Comparison of ENCODE assay signal across 26 cellular contexts in the genomic region with DNA sequence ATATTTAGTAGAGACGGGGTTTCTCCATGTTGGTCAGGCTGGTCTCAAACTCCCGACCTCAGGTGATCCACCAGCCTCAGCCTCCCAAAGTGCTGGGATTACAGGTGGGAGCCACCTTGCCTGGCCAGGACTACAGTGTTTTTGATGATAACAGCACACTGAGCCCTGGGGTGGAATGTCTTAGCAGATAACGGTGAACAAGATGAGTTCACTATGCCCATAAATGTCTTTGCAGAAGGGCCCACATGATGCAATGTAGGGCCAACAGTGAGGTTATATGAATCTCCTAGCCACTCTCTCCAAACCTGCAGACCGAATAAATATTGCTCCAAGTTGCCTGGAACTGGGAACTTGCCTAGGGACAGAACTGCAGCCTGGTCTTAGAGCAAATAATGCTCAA.
DNase-seq lines count a peak whose midpoint lies in the region; ATAC-seq, FAIRE-seq and TF ChIP-seq lines count a peak whose summit lies in the region.
"Had no signal": no experiment of that assay in that cellular context is flagged by ENCODE, and none has a peak within 500 bp of the region (broad histone marks: within the 10 kb centered on the region; RNA-seq: fewer than 3 reads in every experiment).

No MANE protein-coding gene starts in this region.

- no peak overlapping the region for H3K4me2 ChIP-seq in K562 (ENCODE audit: insufficient read depth, low read length)
- H3K4me2 ChIP-seq: A549; BLaER1 treated with 17β-estradiol and CSF1 and Interleukin-3, amounts not matched to agents 10 nM and 100 nM had no signal

- H3K27ac ChIP-seq in C4-2B: peak overlapping the region; percentile 48
- no peak overlapping the region for H3K27ac ChIP-seq in K562 (ENCODE audit: extremely low read depth, low read depth, low read length)
- H3K27ac ChIP-seq in uterus: peak overlapping the region; percentile 77
- H3K27ac ChIP-seq: 22Rv1; A549; BLaER1 treated with 17β-estradiol and CSF1 and Interleukin-3, amounts not matched to agents 10 nM and 100 nM had no signal

- H3K36me3 Mint-ChIP-seq in WTC11 (no peaks in the 10 kb centered on the region), natural killer cell (no peaks in the 10 kb centered on the region)
- H3K36me3 Mint-ChIP-seq: CD14-positive monocyte; CD4-positive, alpha-beta memory T cell; CD4-positive, CD25-positive, alpha-beta regulatory T cell; CD8-positive, alpha-beta memory T cell had no signal

- H3K4me1 ChIP-seq in K562 (replicated peaks in 1 of 2; ENCODE audit: control insufficient read depth in 2 of 2, insufficient read depth in 2 of 2, low read length in 2 of 2): no peaks in the 10 kb centered on the region
- peaks cover 3 to 5% of the 10 kb centered on the region in 2 donors for H3K4me1 ChIP-seq in uterus
- H3K4me1 ChIP-seq: A549 had no signal

- H3K27me3 ChIP-seq in K562 (ENCODE audit: control insufficient read depth in 2 of 2, insufficient read depth in 2 of 2, low read length in 2 of 2): no peaks in the 10 kb centered on the region
- H3K27me3 ChIP-seq in uterus: no peaks in the 10 kb centered on the region
- H3K27me3 ChIP-seq: BLaER1 treated with 17β-estradiol and CSF1 and Interleukin-3, amounts not matched to agents 10 nM and 100 nM had no signal

- 0% methylated on average over 2 of the region's 4 CpGs for WGBS in K562 (ENCODE audit: insufficient coverage, low coverage, missing lambda C conversion rate)

- H3K9me1 ChIP-seq in K562 (ENCODE audit: control insufficient read depth, insufficient read depth, low read length): no peaks in the 10 kb centered on the region

- H3K4me3 Mint-ChIP-seq in WTC11 (no peak overlapping the region), natural killer cell (no peak overlapping the region)
- H3K4me3 Mint-ChIP-seq: B cell; CD14-positive monocyte; CD4-positive, CD25-positive, alpha-beta regulatory T cell; CD8-positive, alpha-beta memory T cell had no signal

- TF ChIP-seq POLR2A in K562 (conservative IDR thresholded peaks at IDR 0.05) (no peak), uterus (IDR thresholded peaks at IDR 0.05) (no peak)

- TF ChIP-seq CTCF in C4-2B (conservative IDR thresholded peaks at IDR 0.05) (no peak), K562 (IDR thresholded peaks at IDR 0.05 in 2 of 3, conservative IDR thresholded peaks at IDR 0.05 in 1 of 3; ENCODE audit: insufficient read depth in 2 of 3, low read depth in 1 of 3, low read length in 3 of 3) (no peak), uterus (IDR thresholded peaks at IDR 0.05) (no peak), WTC11 (IDR thresholded peaks at IDR 0.05) (no peak), natural killer cell (IDR thresholded peaks at IDR 0.05) (no peak)

- H3K36me3 ChIP-seq in K562 (ENCODE audit: control insufficient read depth, insufficient read depth, low read length): no peaks in the 10 kb centered on the region
- H3K36me3 ChIP-seq in uterus: no peaks in the 10 kb centered on the region
- H3K36me3 ChIP-seq: BLaER1 treated with 17β-estradiol and CSF1 and Interleukin-3, amounts not matched to agents 10 nM and 100 nM had no signal

- in situ Hi-C loops in K562 (cut with MboI): no loop called here

- H3K4me1 Mint-ChIP-seq in WTC11 (peaks cover 9% of the 10 kb centered on the region), natural killer cell (peaks cover 0 to 6% of the 10 kb centered on the region in 2 donors)
- H3K4me1 Mint-ChIP-seq: B cell, CD14-positive monocyte had no signal

- TF ChIP-seq RAD21 in K562 (CRISPR knock-in tag; conservative IDR thresholded peaks at IDR 0.05 in 1 of 2, IDR thresholded peaks at IDR 0.05 in 1 of 2): no peak

- H3K9ac ChIP-seq in K562 (ENCODE audit: insufficient read depth in 1 of 2, low read depth in 2 of 2, low read length in 2 of 2): no peak overlapping the region
- H3K9ac ChIP-seq: BLaER1 treated with 17β-estradiol and CSF1 and Interleukin-3, amounts not matched to agents 10 nM and 100 nM had no signal

- H3K9me3 Mint-ChIP-seq in WTC11 (peaks cover 5% of the 10 kb centered on the region), natural killer cell (no peaks in the 10 kb centered on the region)

- H3K27me3 Mint-ChIP-seq in WTC11 (ENCODE audit: low read depth) (no peaks in the 10 kb centered on the region), natural killer cell (ENCODE audit: low read depth in 2 of 2) (peaks cover 17 to 26% of the 10 kb centered on the region in 2 donors)
- H3K27me3 Mint-ChIP-seq: CD4-positive, alpha-beta memory T cell; CD4-positive, CD25-positive, alpha-beta regulatory T cell had no signal

- BruUV-seq in K562 (replicated peaks; lab: Mats Ljungman, UMichigan): no TSS peak

- FAIRE-seq in K562 (lab: Jason Lieb, UNC): no peak
- FAIRE-seq: A549, GM12878, GM19239 had no signal

- H3K79me2 ChIP-seq in K562 (ENCODE audit: control insufficient read depth, insufficient read depth, low read length): no peaks in the 10 kb centered on the region

- H3K27ac Mint-ChIP-seq in WTC11 (no peak overlapping the region), natural killer cell (no peak overlapping the region)
- H3K27ac Mint-ChIP-seq: B cell; CD8-positive, alpha-beta memory T cell had no signal

- intact Hi-C loops in K562 (cut with micrococcal nuclease) (no loop called here), uterus (cut with DNase I; ENCODE audit: low total_unique reads) (no loop called here), natural killer cell (cut with micrococcal nuclease) (no loop called here)

- POLR2A ChIA-PET in K562 (lab: Yijun Ruan, JAX): no interaction called here
- POLR2A ChIA-PET in WTC11 (lab: Charles Lee): no interaction called here

- no peak overlapping the region for H3K4me3 ChIP-seq in K562
- no peak overlapping the region for H3K4me3 ChIP-seq in uterus
- H3K4me3 ChIP-seq: A549; BLaER1 treated with 17β-estradiol and CSF1 and Interleukin-3, amounts not matched to agents 10 nM and 100 nM; GM12878 had no signal

- no peaks in the 10 kb centered on the region for H4K20me1 ChIP-seq in K562 (replicated peaks; ENCODE audit: control insufficient read depth, insufficient read depth, low read length)
- H4K20me1 ChIP-seq: BLaER1 treated with 17β-estradiol and CSF1 and Interleukin-3, amounts not matched to agents 10 nM and 100 nM had no signal

- CTCF ChIA-PET in K562 (lab: Yijun Ruan, JAX; ENCODE audit: low intra/inter-chr PET ratio): no interaction called here
- CTCF ChIA-PET in WTC11 (lab: Charles Lee): interaction anchor here (3.9 kb wide), 1 partner anchor 52 kb away, joined by 12 read pairs; no protein-coding TSS in a partner anchor

- DNase-seq in OCI-M1 (lab: John Stamatoyannopoulos, UW): peak; percentile 77
- DNase-seq in K562 (ENCODE audit: extremely low read depth in 1 of 4, low spot score in 3 of 4): peak in 1 of 4 experiments; percentile 1
- DNase-seq in uterus: no peak
- DNase-seq in retina: no peak
- DNase-seq in WTC11 (ENCODE audit: low spot score): no peak
- DNase-seq in natural killer cell: no peak
- DNase-seq: AML-193; CD4-positive, alpha-beta memory T cell; CD4-positive, CD25-positive, alpha-beta regulatory T cell; CD8-positive, alpha-beta memory T cell; COR-L47; DMS 273 treated with DMSO at 0.1 percent for 48 hours; DMS153; DMS53; DMS79; DND-41; EL; GDM1 had no signal

- TF ChIP-seq EP300 in K562 (IDR thresholded peaks at IDR 0.05; ENCODE audit: low read length): peak; percentile 43; the same call in 1 of the 2 replicates

- H2AFZ ChIP-seq in K562 (ENCODE audit: low read depth, low read length): no peak overlapping the region

- H3K9me3 ChIP-seq in K562 (replicated peaks; ENCODE audit: control insufficient read depth, insufficient read depth, low read depth, low read length): no peaks in the 10 kb centered on the region
- no peaks in the 10 kb centered on the region for H3K9me3 ChIP-seq in uterus
- H3K9me3 ChIP-seq: A549 had no signal

- ATAC-seq in K562 (peak; percentile 77), WTC11 (no peak), natural killer cell (no peak)
- ATAC-seq: A549, GM12878 had no signal

TF ChIP-seq in K562, 482 proteins besides CTCF, POLR2A, EP300 and RAD21 (continues in another document):
- TF ChIP-seq, protein P1, sequence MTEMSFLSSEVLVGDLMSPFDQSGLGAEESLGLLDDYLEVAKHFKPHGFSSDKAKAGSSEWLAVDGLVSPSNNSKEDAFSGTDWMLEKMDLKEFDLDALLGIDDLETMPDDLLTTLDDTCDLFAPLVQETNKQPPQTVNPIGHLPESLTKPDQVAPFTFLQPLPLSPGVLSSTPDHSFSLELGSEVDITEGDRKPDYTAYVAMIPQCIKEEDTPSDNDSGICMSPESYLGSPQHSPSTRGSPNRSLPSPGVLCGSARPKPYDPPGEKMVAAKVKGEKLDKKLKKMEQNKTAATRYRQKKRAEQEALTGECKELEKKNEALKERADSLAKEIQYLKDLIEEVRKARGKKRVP (CRISPR knock-in tag; IDR thresholded peaks at IDR 0.05): peak; percentile 65; the same call in 1 of the 2 replicates

TF ChIP-seq in WTC11, 78 proteins besides CTCF, POLR2A, EP300 and RAD21 (continues in another document):
- TF ChIP-seq, protein P2, sequence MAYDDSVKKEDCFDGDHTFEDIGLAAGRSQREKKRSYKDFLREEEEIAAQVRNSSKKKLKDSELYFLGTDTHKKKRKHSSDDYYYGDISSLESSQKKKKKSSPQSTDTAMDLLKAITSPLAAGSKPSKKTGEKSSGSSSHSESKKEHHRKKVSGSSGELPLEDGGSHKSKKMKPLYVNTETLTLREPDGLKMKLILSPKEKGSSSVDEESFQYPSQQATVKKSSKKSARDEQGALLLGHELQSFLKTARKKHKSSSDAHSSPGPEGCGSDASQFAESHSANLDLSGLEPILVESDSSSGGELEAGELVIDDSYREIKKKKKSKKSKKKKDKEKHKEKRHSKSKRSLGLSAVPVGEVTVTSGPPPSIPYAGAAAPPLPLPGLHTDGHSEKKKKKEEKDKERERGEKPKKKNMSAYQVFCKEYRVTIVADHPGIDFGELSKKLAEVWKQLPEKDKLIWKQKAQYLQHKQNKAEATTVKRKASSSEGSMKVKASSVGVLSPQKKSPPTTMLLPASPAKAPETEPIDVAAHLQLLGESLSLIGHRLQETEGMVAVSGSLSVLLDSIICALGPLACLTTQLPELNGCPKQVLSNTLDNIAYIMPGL (CRISPR knock-in tag; IDR thresholded peaks at IDR 0.05): no peak
- no peak for TF ChIP-seq ESRRA (CRISPR knock-in tag; IDR thresholded peaks at IDR 0.05; ENCODE audit: borderline replicate concordance)
- TF ChIP-seq, protein P3, sequence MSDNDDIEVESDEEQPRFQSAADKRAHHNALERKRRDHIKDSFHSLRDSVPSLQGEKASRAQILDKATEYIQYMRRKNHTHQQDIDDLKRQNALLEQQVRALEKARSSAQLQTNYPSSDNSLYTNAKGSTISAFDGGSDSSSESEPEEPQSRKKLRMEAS (CRISPR knock-in tag; IDR thresholded peaks at IDR 0.05): no peak
- TF ChIP-seq, protein P4, sequence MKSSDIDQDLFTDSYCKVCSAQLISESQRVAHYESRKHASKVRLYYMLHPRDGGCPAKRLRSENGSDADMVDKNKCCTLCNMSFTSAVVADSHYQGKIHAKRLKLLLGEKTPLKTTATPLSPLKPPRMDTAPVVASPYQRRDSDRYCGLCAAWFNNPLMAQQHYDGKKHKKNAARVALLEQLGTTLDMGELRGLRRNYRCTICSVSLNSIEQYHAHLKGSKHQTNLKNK (CRISPR knock-in tag; IDR thresholded peaks at IDR 0.05): no peak
